Comparison of ENCODE assay signal across 16 cellular contexts in genomic region chr9:97772145-97772544, GRCh38.
DNase-seq lines count a peak whose midpoint lies in the region; ATAC-seq and TF ChIP-seq lines count a peak whose summit lies in the region.
"Had no signal": no experiment of that assay in that cellular context is flagged by ENCODE, and none has a peak within 500 bp of the region (broad histone marks: within the 10 kb centered on the region; RNA-seq: fewer than 3 reads in every experiment).

No MANE protein-coding gene starts in this region.

- CTCF ChIA-PET in WTC11 (lab: Charles Lee): interaction anchor here (1.1 to 1.2 kb wide), 2 partner anchors 118 to 124 kb away, joined by 3 to 5 read pairs; no protein-coding TSS in a partner anchor

- no peak for DNase-seq in activated naive CD8-positive, alpha-beta T cell treated with anti-CD3 and anti-CD28 coated beads, Interleukin-2, amount 10 ng/mL, durations not matched to agents 7 days and 5 days
- no peak for DNase-seq in activated naive CD8-positive, alpha-beta T cell treated with anti-CD3 and anti-CD28 coated beads for 36 hours
- DNase-seq in WTC11 (ENCODE audit: low spot score): no peak
- DNase-seq in iPS-NIHi7 (ENCODE audit: extremely low spot score): peak; percentile 39
- no peak for DNase-seq in effector memory CD8-positive, alpha-beta T cell
- DNase-seq in stimulated activated CD4-positive, alpha-beta T cell treated with anti-CD3 and anti-CD28 coated beads, Interleukin-4, amount 100 ng/mL, for 24 hours: no peak
- DNase-seq in occipital lobe (lab: John Stamatoyannopoulos, UW): no peak
- DNase-seq: CD8-positive, alpha-beta memory T cell; DMS 273 treated with DMSO at 0.1 percent for 48 hours; NCI-H1048; NCI-H1436 treated with DMSO at 0.1 percent for 48 hours; NCI-H2081 treated with DMSO at 0.1 percent for 48 hours; NCI-H524 treated with DMSO at 0.1 percent for 48 hours; SHP77 treated with DMSO at 0.1 percent for 48 hours had no signal

- H3K4me3 Mint-ChIP-seq in activated naive CD8-positive, alpha-beta T cell treated with anti-CD3 and anti-CD28 coated beads, Interleukin-2, amount 10 ng/mL, durations not matched to agents 7 days and 5 days: no peak overlapping the region
- H3K4me3 Mint-ChIP-seq in activated naive CD8-positive, alpha-beta T cell treated with anti-CD3 and anti-CD28 coated beads for 36 hours: no peak overlapping the region
- H3K4me3 Mint-ChIP-seq in WTC11: no peak overlapping the region
- no peak overlapping the region for H3K4me3 Mint-ChIP-seq in effector memory CD8-positive, alpha-beta T cell
- H3K4me3 Mint-ChIP-seq: CD8-positive, alpha-beta memory T cell had no signal

- H3K4me1 Mint-ChIP-seq in activated naive CD8-positive, alpha-beta T cell treated with anti-CD3 and anti-CD28 coated beads, Interleukin-2, amount 10 ng/mL, durations not matched to agents 7 days and 5 days: no peaks in the 10 kb centered on the region
- no peaks in the 10 kb centered on the region for H3K4me1 Mint-ChIP-seq in activated naive CD8-positive, alpha-beta T cell treated with anti-CD3 and anti-CD28 coated beads for 36 hours
- H3K4me1 Mint-ChIP-seq in WTC11: peaks cover 19% of the 10 kb centered on the region
- no peaks in the 10 kb centered on the region for H3K4me1 Mint-ChIP-seq in effector memory CD8-positive, alpha-beta T cell (ENCODE audit: low read depth in 2 of 2)
- H3K4me1 Mint-ChIP-seq: CD8-positive, alpha-beta memory T cell had no signal

- H3K27ac Mint-ChIP-seq in activated naive CD8-positive, alpha-beta T cell treated with anti-CD3 and anti-CD28 coated beads, Interleukin-2, amount 10 ng/mL, durations not matched to agents 7 days and 5 days: peak overlapping the region; percentile 24
- H3K27ac Mint-ChIP-seq in activated naive CD8-positive, alpha-beta T cell treated with anti-CD3 and anti-CD28 coated beads for 36 hours: no peak overlapping the region
- H3K27ac Mint-ChIP-seq in WTC11: no peak overlapping the region
- H3K27ac Mint-ChIP-seq in effector memory CD8-positive, alpha-beta T cell: no peak overlapping the region
- H3K27ac Mint-ChIP-seq: CD8-positive, alpha-beta memory T cell had no signal

- POLR2A ChIA-PET in activated naive CD8-positive, alpha-beta T cell treated with anti-CD3 and anti-CD28 coated beads, Interleukin-2, amount 10 ng/mL, durations not matched to agents 7 days and 5 days (lab: Charles Lee): no interaction called here
- POLR2A ChIA-PET in WTC11 (lab: Charles Lee): no interaction called here

- TF ChIP-seq CTCF in WTC11 (IDR thresholded peaks at IDR 0.05): no peak

- ATAC-seq in activated naive CD8-positive, alpha-beta T cell treated with anti-CD3 and anti-CD28 coated beads, Interleukin-2, amount 10 ng/mL, durations not matched to agents 7 days and 5 days (ENCODE audit: low read depth): no peak
- ATAC-seq in WTC11 (peak; percentile 84), HG03469 (IDR thresholded peaks at IDR 0.05; ENCODE audit: unreplicated experiment) (no peak)
- no peak for ATAC-seq in effector memory CD8-positive, alpha-beta T cell (replicated peaks)
- ATAC-seq: HCT116 had no signal

- peaks cover 40% of the 10 kb centered on the region for H3K27me3 Mint-ChIP-seq in activated naive CD8-positive, alpha-beta T cell treated with anti-CD3 and anti-CD28 coated beads, Interleukin-2, amount 10 ng/mL, durations not matched to agents 7 days and 5 days
- peaks cover 9% of the 10 kb centered on the region for H3K27me3 Mint-ChIP-seq in activated naive CD8-positive, alpha-beta T cell treated with anti-CD3 and anti-CD28 coated beads for 36 hours
- H3K27me3 Mint-ChIP-seq in WTC11 (ENCODE audit: low read depth): peaks cover 4% of the 10 kb centered on the region; the same call in 1 of the 2 replicates
- H3K27me3 Mint-ChIP-seq in effector memory CD8-positive, alpha-beta T cell: peaks cover 40 to 78% of the 10 kb centered on the region in 2 donors

- H3K36me3 Mint-ChIP-seq in activated naive CD8-positive, alpha-beta T cell treated with anti-CD3 and anti-CD28 coated beads, Interleukin-2, amount 10 ng/mL, durations not matched to agents 7 days and 5 days: no peaks in the 10 kb centered on the region
- no peaks in the 10 kb centered on the region for H3K36me3 Mint-ChIP-seq in activated naive CD8-positive, alpha-beta T cell treated with anti-CD3 and anti-CD28 coated beads for 36 hours
- no peaks in the 10 kb centered on the region for H3K36me3 Mint-ChIP-seq in WTC11
- no peaks in the 10 kb centered on the region for H3K36me3 Mint-ChIP-seq in effector memory CD8-positive, alpha-beta T cell (ENCODE audit: insufficient read depth)
- H3K36me3 Mint-ChIP-seq: CD8-positive, alpha-beta memory T cell had no signal

- peaks cover under 1% of the 10 kb centered on the region for H3K9me3 Mint-ChIP-seq in activated naive CD8-positive, alpha-beta T cell treated with anti-CD3 and anti-CD28 coated beads, Interleukin-2, amount 10 ng/mL, durations not matched to agents 7 days and 5 days
- no peaks in the 10 kb centered on the region for H3K9me3 Mint-ChIP-seq in activated naive CD8-positive, alpha-beta T cell treated with anti-CD3 and anti-CD28 coated beads for 36 hours
- peaks cover under 1% of the 10 kb centered on the region for H3K9me3 Mint-ChIP-seq in WTC11
- no peaks in the 10 kb centered on the region for H3K9me3 Mint-ChIP-seq in effector memory CD8-positive, alpha-beta T cell
- H3K9me3 Mint-ChIP-seq: CD8-positive, alpha-beta memory T cell had no signal

TF ChIP-seq in WTC11, 78 proteins besides CTCF, POLR2A, EP300 and RAD21:
- TF ChIP-seq GTF2I (CRISPR knock-in tag; conservative IDR thresholded peaks at IDR 0.05): peak; percentile 45; the same call in 1 of the 2 replicates
- TF ChIP-seq TEAD1 (CRISPR knock-in tag; IDR thresholded peaks at IDR 0.05): peak; percentile 34; the same call in 1 of the 2 replicates
- TF ChIP-seq SP1 (CRISPR knock-in tag; conservative IDR thresholded peaks at IDR 0.05): no peak
- TF ChIP-seq ZBTB21 (CRISPR knock-in tag; IDR thresholded peaks at IDR 0.05; ENCODE audit: borderline replicate concordance): no peak
- peak; percentile 30; the same call in 1 of the 2 replicates for TF ChIP-seq ZNF423 (CRISPR knock-in tag; IDR thresholded peaks at IDR 0.05)
- TF ChIP-seq ARID4B (CRISPR knock-in tag; IDR thresholded peaks at IDR 0.05; ENCODE audit: borderline replicate concordance): 0 out of 2 replicates have a peak, but pooled peaks have one; percentile 41
- no peak for TF ChIP-seq NFATC4 (CRISPR knock-in tag; IDR thresholded peaks at IDR 0.05)
- no peak for TF ChIP-seq E2F5 (CRISPR knock-in tag; IDR thresholded peaks at IDR 0.05)
